In the genomic region with DNA sequence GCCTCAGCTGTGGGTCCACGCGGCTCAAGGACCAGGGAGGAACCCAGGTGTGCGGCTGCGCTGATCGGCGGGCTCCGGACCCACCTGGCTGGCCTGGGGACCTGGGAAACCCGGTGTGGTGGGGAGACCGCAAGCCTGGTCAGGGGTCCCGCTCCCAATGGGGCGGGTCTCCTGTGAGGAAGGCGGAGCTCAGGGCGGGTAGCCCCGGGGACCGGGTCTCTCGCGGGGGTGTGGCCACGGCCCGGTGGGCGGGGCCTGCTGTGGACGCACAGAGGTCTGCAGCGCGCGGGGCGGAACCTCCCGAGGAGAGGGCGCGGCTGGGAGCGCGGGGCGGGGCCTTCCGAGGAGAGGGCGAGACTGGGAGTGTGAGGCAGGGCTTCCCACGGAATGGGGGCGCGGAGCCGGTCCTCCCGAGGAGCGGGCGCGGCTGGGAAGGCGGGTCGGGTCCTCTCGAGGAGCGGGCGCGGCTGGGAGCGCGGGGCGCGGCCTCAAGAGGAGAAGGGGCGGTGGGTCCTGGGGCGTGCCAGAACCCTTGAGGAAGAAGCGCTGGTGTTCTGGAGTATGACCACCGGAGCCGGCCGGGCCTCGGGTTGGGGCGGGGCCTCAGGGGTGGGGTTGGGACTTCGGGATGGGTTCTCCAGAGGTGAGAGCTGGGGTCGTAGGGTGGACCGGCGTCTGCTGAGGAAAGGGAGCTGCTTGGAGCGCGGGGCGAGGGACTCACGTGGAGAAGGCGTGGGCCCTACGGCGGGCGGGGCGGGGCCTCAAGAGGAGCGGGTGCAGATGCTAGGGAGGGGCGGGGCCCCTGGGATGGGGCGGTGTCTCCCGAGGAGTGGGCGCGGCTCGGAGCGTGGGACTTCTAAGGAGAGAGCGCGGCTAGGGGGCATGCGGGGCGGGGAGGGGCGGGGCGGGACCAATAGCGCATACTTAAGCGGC, we compare ENCODE assay signal across 8 cellular contexts. TPM values are rescaled to one million over a fixed set of nuclear protein-coding genes. Genes with fewer than 3 reads are reported as not detected.
DNase-seq lines count a peak whose midpoint lies in the region; ATAC-seq and TF ChIP-seq lines count a peak whose summit lies in the region.

No MANE protein-coding gene starts in this region.

- H3K36me3 ChIP-seq in ascending aorta (no peaks in the 10 kb centered on the region), hepatocyte (replicated peaks; ENCODE audit: insufficient read depth, low read depth) (no peaks in the 10 kb centered on the region)

- POLR2A ChIA-PET in CD4-positive, alpha-beta T cell (lab: Charles Lee) = interaction anchor here (1.5 to 2.0 kb wide), 2 partner anchors 20 to 404 kb away, joined by 3 to 12 read pairs; a partner anchor contains a TSS

- H3K4me2 ChIP-seq in hepatocyte = peak overlapping the region; percentile 100

- WGBS in hepatocyte (ENCODE audit: low lambda C conversion rate, missing lambda C conversion rate) = 2% methylated on average over 22 of the region's 88 CpGs

- peak; percentile 85 to 93 (median 92) for DNase-seq in CD4-positive, alpha-beta T cell
- DNase-seq in GOT3 (lab: John Stamatoyannopoulos, UW) (peak; percentile 14), NCI-H1436 (lab: John Stamatoyannopoulos, UW) (peak; percentile 85), T-helper 9 cell (peak; percentile 85), ascending aorta (ENCODE audit: low spot score in 2 of 2) (peak; percentile 41 to 84), hepatocyte (ENCODE audit: low spot score) (peak; percentile 91), sciatic nerve (ENCODE audit: low spot score) (peak; percentile 85)

- no peaks in the 10 kb centered on the region for H3K27me3 ChIP-seq in CD4-positive, alpha-beta T cell (ENCODE audit: control insufficient read depth, insufficient read depth, low read length)
- no peaks in the 10 kb centered on the region for H3K27me3 ChIP-seq in ascending aorta
- peaks cover 3% of the 10 kb centered on the region for H3K27me3 ChIP-seq in hepatocyte

- peaks cover 8% of the 10 kb centered on the region for H3K27me3 Mint-ChIP-seq in CD4-positive, alpha-beta T cell

- H3K79me2 ChIP-seq in hepatocyte = no peaks in the 10 kb centered on the region

- peak overlapping the region; percentile 72 for H3K27ac Mint-ChIP-seq in CD4-positive, alpha-beta T cell

- no peaks in the 10 kb centered on the region for H3K9me2 ChIP-seq in hepatocyte (replicated peaks; ENCODE audit: insufficient read depth)

- peaks cover 4% of the 10 kb centered on the region for H3K4me1 Mint-ChIP-seq in CD4-positive, alpha-beta T cell (ENCODE audit: low read depth)

- intact Hi-C loops in CD4-positive, alpha-beta T cell (cut with DNase I, micrococcal nuclease) = loop anchor here (2.0 to 5.0 kb wide), 4 partner anchors 20 to 93 kb away; a partner anchor contains a TSS
- intact Hi-C loops in ascending aorta (cut with DNase I) (no loop called here), sciatic nerve (cut with DNase I) (no loop called here)

- ATAC-seq in CD4-positive, alpha-beta T cell (ENCODE audit: poor library complexity) = peak; percentile 90
- ATAC-seq in sciatic nerve (peak; percentile 92), GM18858 (IDR thresholded peaks at IDR 0.05; ENCODE audit: unreplicated experiment) (no peak)

- no peaks in the 10 kb centered on the region for H3K9me3 Mint-ChIP-seq in CD4-positive, alpha-beta T cell

- H3K27ac ChIP-seq in CD4-positive, alpha-beta T cell (ENCODE audit: low read depth, low read length) = no peak overlapping the region
- H3K27ac ChIP-seq in ascending aorta = no peak overlapping the region
- H3K27ac ChIP-seq in hepatocyte = no peak overlapping the region

- CTCF ChIA-PET in CD4-positive, alpha-beta T cell (lab: Charles Lee) = no interaction called here

- peak overlapping the region; percentile 94 for H2AFZ ChIP-seq in hepatocyte

- no peak for TF ChIP-seq CTCF in CD4-positive, alpha-beta T cell (IDR thresholded peaks at IDR 0.05)
- TF ChIP-seq CTCF in ascending aorta (IDR thresholded peaks at IDR 0.05) (no peak), hepatocyte (IDR thresholded peaks at IDR 0.05; ENCODE audit: poor library complexity) (no peak)

- H3K4me1 ChIP-seq in ascending aorta (peaks cover 3 to 12% of the 10 kb centered on the region in 2 donors), hepatocyte (ENCODE audit: insufficient read depth) (peaks cover 13% of the 10 kb centered on the region)

- H3K4me3 ChIP-seq in ascending aorta = peak overlapping the region; percentile 66 to 70
- peak overlapping the region; percentile 55 for H3K4me3 ChIP-seq in hepatocyte

- H4K20me1 ChIP-seq in hepatocyte (ENCODE audit: insufficient read depth, poor library complexity, severe bottlenecking) = no peaks in the 10 kb centered on the region

- no peaks in the 10 kb centered on the region for H3K9me3 ChIP-seq in CD4-positive, alpha-beta T cell (ENCODE audit: control insufficient read depth, low read length)
- H3K9me3 ChIP-seq in ascending aorta (no peaks in the 10 kb centered on the region), hepatocyte (ENCODE audit: low read depth) (no peaks in the 10 kb centered on the region)

- H3K36me3 Mint-ChIP-seq in CD4-positive, alpha-beta T cell (ENCODE audit: low read depth) = no peaks in the 10 kb centered on the region

- peak overlapping the region; percentile 87 for H3K4me3 Mint-ChIP-seq in CD4-positive, alpha-beta T cell

RNA-seq across cellular contexts. Expression of a gene that starts 20.8 kb away (rescaled TPM):
- total RNA-seq in CD4-positive, alpha-beta T cell = 10 to 100 TPM; 29.1 to 31.2 TPM
- total RNA-seq in ascending aorta (42.1 TPM), hepatocyte (49.8 and 55.1 TPM in 2 replicates), sciatic nerve (28.9 TPM)
- 93.4 and 99.0 TPM in 2 replicates for polyA plus RNA-seq in hepatocyte

RNA-seq across cellular contexts. Expression of a gene that starts 31.0 kb away (rescaled TPM):
- total RNA-seq in CD4-positive, alpha-beta T cell = under 1 TPM; 0.36 to 0.50 TPM
- total RNA-seq in ascending aorta = 0.43 TPM
- total RNA-seq in hepatocyte = 7.9 and 12.8 TPM in 2 replicates
- 16.9 and 18.9 TPM in 2 replicates for polyA plus RNA-seq in hepatocyte
- 4.4 TPM for total RNA-seq in sciatic nerve

Comparison
In these comparisons a context has a peak if more than half of its experiments do, and no peak if none do; other contexts are left out.
1. DNase-seq: peak in every context shown above with its lines; median percentile 92 in CD4-positive, alpha-beta T cell; 91 in hepatocyte; 85 in NCI-H1436; 85 in T-helper 9 cell; 85 in sciatic nerve; 62 in ascending aorta; 14 in GOT3.
2. intact Hi-C loops: an anchor here in CD4-positive, alpha-beta T cell (2.0 to 5.0 kb wide); none called in ascending aorta and sciatic nerve.